ENCODE assay signal across 23 cellular contexts in the genomic region with DNA sequence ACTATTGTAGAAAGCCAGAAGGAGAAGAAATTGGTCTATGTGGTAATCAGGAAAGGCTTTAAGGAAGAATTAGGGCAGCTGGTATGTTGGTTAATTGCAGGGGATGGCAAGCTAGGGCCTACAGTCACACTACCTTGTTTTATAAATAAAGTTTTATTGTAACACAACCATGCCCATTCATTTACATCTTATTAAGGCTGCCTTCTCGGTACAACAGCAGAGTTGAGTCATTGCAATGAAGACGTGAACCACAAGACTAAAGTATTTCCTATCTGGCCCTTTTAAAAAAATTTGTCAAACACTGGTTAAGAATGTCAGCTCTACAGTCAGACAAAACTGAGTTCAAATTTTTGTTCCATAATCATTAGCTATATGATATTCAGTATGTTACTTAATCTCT.
"Had no signal": no experiment of that assay in that cellular context is flagged by ENCODE, and none has a peak within 500 bp of the region (broad histone marks: within the 10 kb centered on the region; RNA-seq: fewer than 3 reads in every experiment).

No MANE protein-coding gene starts in this region.

- H3K9me3 Mint-ChIP-seq: naive thymus-derived CD8-positive, alpha-beta T cell; stimulated activated effector memory CD8-positive, alpha-beta T cell treated with anti-CD3 and anti-CD28 coated beads, Interleukin-12 subunit alpha, Interleukin-12 subunit beta, amount 100 ng/mL, for 72 hours; WTC11 had no signal

- H3K27ac Mint-ChIP-seq: activated CD8-positive, alpha-beta T cell treated with anti-CD3 and anti-CD28 coated beads, Interleukin-2, amount 10 ng/mL, durations not matched to agents 7 days and 5 days; activated naive CD8-positive, alpha-beta T cell; memory B cell; naive thymus-derived CD8-positive, alpha-beta T cell; stimulated activated effector memory CD8-positive, alpha-beta T cell treated with anti-CD3 and anti-CD28 coated beads, Interleukin-12 subunit alpha, Interleukin-12 subunit beta, amount 100 ng/mL, for 72 hours; WTC11 had no signal

- H3K4me3 ChIP-seq: body of pancreas, coronary artery, mucosa of descending colon, pancreas, thoracic aorta, upper lobe of right lung had no signal

- H3K27me3 Mint-ChIP-seq: activated naive CD8-positive, alpha-beta T cell; memory B cell; naive thymus-derived CD8-positive, alpha-beta T cell had no signal

- ATAC-seq: activated CD8-positive, alpha-beta T cell treated with anti-CD3 and anti-CD28 coated beads, Interleukin-2, amount 10 ng/mL, durations not matched to agents 7 days and 5 days; body of pancreas; left ventricle myocardium superior; mucosa of descending colon; naive thymus-derived CD8-positive, alpha-beta T cell; pancreas; stimulated activated effector memory CD8-positive, alpha-beta T cell treated with anti-CD3 and anti-CD28 coated beads, Interleukin-12 subunit alpha, Interleukin-12 subunit beta, amount 100 ng/mL, for 72 hours; upper lobe of right lung; WTC11 had no signal

- H3K4me3 Mint-ChIP-seq: activated CD8-positive, alpha-beta T cell treated with anti-CD3 and anti-CD28 coated beads, Interleukin-2, amount 10 ng/mL, durations not matched to agents 7 days and 5 days; activated naive CD8-positive, alpha-beta T cell; memory B cell; naive thymus-derived CD8-positive, alpha-beta T cell; stimulated activated effector memory CD8-positive, alpha-beta T cell treated with anti-CD3 and anti-CD28 coated beads, Interleukin-12 subunit alpha, Interleukin-12 subunit beta, amount 100 ng/mL, for 72 hours; WTC11 had no signal

- H3K9me3 ChIP-seq: body of pancreas, mucosa of descending colon, pancreas, thoracic aorta, upper lobe of right lung had no signal

- H3K36me3 ChIP-seq: pancreas, thoracic aorta, upper lobe of right lung had no signal

- H3K36me3 Mint-ChIP-seq: activated naive CD8-positive, alpha-beta T cell; naive thymus-derived CD8-positive, alpha-beta T cell; stimulated activated effector memory CD8-positive, alpha-beta T cell treated with anti-CD3 and anti-CD28 coated beads, Interleukin-12 subunit alpha, Interleukin-12 subunit beta, amount 100 ng/mL, for 72 hours; WTC11 had no signal

- H3K4me1 Mint-ChIP-seq: stimulated activated effector memory CD8-positive, alpha-beta T cell treated with anti-CD3 and anti-CD28 coated beads, Interleukin-12 subunit alpha, Interleukin-12 subunit beta, amount 100 ng/mL, for 72 hours had no signal

- H3K27me3 ChIP-seq: body of pancreas, pancreas, upper lobe of right lung had no signal

- H3K27ac ChIP-seq: body of pancreas, coronary artery, epithelial cell of prostate, pancreas, thoracic aorta, upper lobe of right lung had no signal

- DNase-seq: activated CD4-positive, alpha-beta T cell treated with anti-CD3 and anti-CD28 coated beads for 4 hours; activated CD8-positive, alpha-beta memory T cell treated with anti-CD3 and anti-CD28 coated beads, Interleukin-2, amount 50 U/mL, for 4 hours; activated CD8-positive, alpha-beta T cell treated with anti-CD3 and anti-CD28 coated beads, Interleukin-2, amount 10 ng/mL, durations not matched to agents 7 days and 5 days; activated gamma-delta T cell treated with Interleukin-2 at 50 U/mL for 16 hours; amygdala; body of pancreas; central memory CD4-positive, alpha-beta T cell; effector memory CD4-positive, alpha-beta T cell; foreskin melanocyte; kidney glomerular epithelial cell; left ventricle myocardium superior; mucosa of descending colon; naive thymus-derived CD8-positive, alpha-beta T cell; pancreas; T1000; upper lobe of right lung had no signal

- H3K4me1 ChIP-seq: upper lobe of right lung had no signal
